ENCODE assay signal across 19 cellular contexts in genomic region chr14:100589071-100589759, GRCh38. TPM values are rescaled to one million over a fixed set of nuclear protein-coding genes. Genes with fewer than 3 reads are reported as not detected.
DNase-seq lines count a peak whose midpoint lies in the region; ATAC-seq, FAIRE-seq and TF ChIP-seq lines count a peak whose summit lies in the region.
"Had no signal": no experiment of that assay in that cellular context is flagged by ENCODE, and none has a peak within 500 bp of the region (broad histone marks: within the 10 kb centered on the region; RNA-seq: fewer than 3 reads in every experiment).

No MANE protein-coding gene starts in this region.

- H3K4me1 Mint-ChIP-seq in CD14-positive monocyte (peaks cover 5% of the 10 kb centered on the region), nephron (peaks cover 9% of the 10 kb centered on the region)
- H3K4me1 Mint-ChIP-seq: activated naive CD4-positive, alpha-beta T cell treated with anti-CD3 and anti-CD28 coated beads, Interleukin-2, amount 50 U/mL, for 24 hours had no signal

- WGBS in K562 (ENCODE audit: insufficient coverage, low coverage, missing lambda C conversion rate) = 21% methylated on average over 2 of the region's 13 CpGs

- H3K36me3 ChIP-seq in HCT116 (ENCODE audit: control insufficient read depth in 1 of 2, insufficient read depth in 2 of 2, low read length in 2 of 2) (no peaks in the 10 kb centered on the region), K562 (ENCODE audit: control insufficient read depth, insufficient read depth, low read length) (no peaks in the 10 kb centered on the region), uterus (no peaks in the 10 kb centered on the region)

- H3K36me3 Mint-ChIP-seq in CD14-positive monocyte = no peaks in the 10 kb centered on the region
- H3K36me3 Mint-ChIP-seq in nephron (ENCODE audit: low read depth) = no peaks in the 10 kb centered on the region
- H3K36me3 Mint-ChIP-seq: activated naive CD4-positive, alpha-beta T cell treated with anti-CD3 and anti-CD28 coated beads, Interleukin-2, amount 50 U/mL, for 24 hours; naive B cell had no signal

- FAIRE-seq in K562 (lab: Jason Lieb, UNC) = no peak
- FAIRE-seq: RCC 7860 had no signal

- TF ChIP-seq POLR2A in HCT116 (IDR thresholded peaks at IDR 0.05; ENCODE audit: borderline replicate concordance, extremely low read depth, insufficient read depth, insufficient read length) (no peak), K562 (conservative IDR thresholded peaks at IDR 0.05) (no peak), uterus (IDR thresholded peaks at IDR 0.05) (no peak)

- H3K9me1 ChIP-seq in K562 (ENCODE audit: control insufficient read depth, insufficient read depth, low read length) = no peaks in the 10 kb centered on the region

- CTCF ChIA-PET in HCT116 (lab: Charles Lee) = no interaction called here
- CTCF ChIA-PET in K562 (lab: Yijun Ruan, JAX; ENCODE audit: low intra/inter-chr PET ratio) = no interaction called here

- H3K27ac Mint-ChIP-seq in CD14-positive monocyte (no peak overlapping the region), nephron (no peak overlapping the region)
- H3K27ac Mint-ChIP-seq: activated naive CD4-positive, alpha-beta T cell treated with anti-CD3 and anti-CD28 coated beads, Interleukin-2, amount 50 U/mL, for 24 hours; B cell; naive B cell had no signal

- RAD21 ChIA-PET in HCT116 (lab: Charles Lee; ENCODE audit: low non-redundant PET in 1 of 2, low total read pairs in 2 of 2, uncharacterized antibody in 2 of 2, unreplicated experiment in 2 of 2) = interaction anchor here in 1 of 2 experiments (1.1 kb wide), 1 partner anchor 56 kb away, joined by 3 read pairs; no protein-coding TSS in a partner anchor

- H3K79me2 ChIP-seq in HCT116 (ENCODE audit: insufficient read depth, low read length) (no peaks in the 10 kb centered on the region), K562 (ENCODE audit: control insufficient read depth, insufficient read depth, low read length) (no peaks in the 10 kb centered on the region)

- H3K9ac ChIP-seq in HCT116 (ENCODE audit: low read length) (no peak overlapping the region), K562 (ENCODE audit: insufficient read depth in 1 of 2, low read depth in 2 of 2, low read length in 2 of 2) (no peak overlapping the region)

- H3K27me3 ChIP-seq in HCT116 (ENCODE audit: insufficient read depth, low read length) (no peaks in the 10 kb centered on the region), K562 (ENCODE audit: control insufficient read depth in 2 of 2, insufficient read depth in 2 of 2, low read length in 2 of 2) (peaks cover 10 to 63% of the 10 kb centered on the region in 2 experiments; a peak in 4 of 5 replicates), uterus (no peaks in the 10 kb centered on the region)
- H3K27me3 ChIP-seq: testis had no signal

- H3K9me3 ChIP-seq in HCT116 (ENCODE audit: control insufficient read depth in 1 of 2, insufficient read depth in 1 of 2, low read depth in 1 of 2, low read length in 2 of 2) (no peaks in the 10 kb centered on the region), K562 (replicated peaks; ENCODE audit: control insufficient read depth, insufficient read depth, low read depth, low read length) (no peaks in the 10 kb centered on the region), uterus (no peaks in the 10 kb centered on the region)
- H3K9me3 ChIP-seq: testis had no signal

- TF ChIP-seq RAD21 in HCT116 (IDR thresholded peaks at IDR 0.05; ENCODE audit: low read depth) = no peak
- no peak for TF ChIP-seq RAD21 in K562 (CRISPR knock-in tag; conservative IDR thresholded peaks at IDR 0.05 in 1 of 2, IDR thresholded peaks at IDR 0.05 in 1 of 2)

- TF ChIP-seq CTCF in CD14-positive monocyte (IDR thresholded peaks at IDR 0.05) (no peak), HCT116 (IDR thresholded peaks at IDR 0.05 in 2 of 3, conservative IDR thresholded peaks at IDR 0.05 in 1 of 3; ENCODE audit: borderline replicate concordance in 1 of 3, insufficient read depth in 1 of 3, low read depth in 2 of 3, low read length in 2 of 3) (no peak), K562 (IDR thresholded peaks at IDR 0.05 in 2 of 3, conservative IDR thresholded peaks at IDR 0.05 in 1 of 3; ENCODE audit: insufficient read depth in 2 of 3, low read depth in 1 of 3, low read length in 3 of 3) (no peak), nephron (IDR thresholded peaks at IDR 0.05; ENCODE audit: unreplicated experiment in 3 of 3) (no peak), uterus (IDR thresholded peaks at IDR 0.05) (no peak)

- H3K27ac ChIP-seq in HCT116 (ENCODE audit: low read depth, low read length) (no peak overlapping the region), K562 (ENCODE audit: extremely low read depth, low read depth, low read length) (no peak overlapping the region), uterus (no peak overlapping the region)
- H3K27ac ChIP-seq: testis, VCaP had no signal

- intact Hi-C loops in CD14-positive monocyte (cut with micrococcal nuclease) = no loop called here
- intact Hi-C loops in HCT116 (cut with micrococcal nuclease) = no loop called here
- intact Hi-C loops in K562 (cut with micrococcal nuclease) = no loop called here
- intact Hi-C loops in uterus (cut with DNase I; ENCODE audit: low total_unique reads) = no loop called here

- no peaks in the 10 kb centered on the region for H3K9me2 ChIP-seq in HCT116 (ENCODE audit: insufficient read depth)

- in situ Hi-C loops in K562 (cut with MboI) = no loop called here

- H3K4me3 ChIP-seq in HCT116 (replicated peaks in 1 of 2; ENCODE audit: low read depth in 1 of 2, low read length in 2 of 2) = no peak overlapping the region
- no peak overlapping the region for H3K4me3 ChIP-seq in K562
- no peak overlapping the region for H3K4me3 ChIP-seq in uterus
- H3K4me3 ChIP-seq: testis had no signal

- peak overlapping the region in 1 of 2 donors; percentile 69 for H3K4me3 Mint-ChIP-seq in CD14-positive monocyte
- H3K4me3 Mint-ChIP-seq in nephron = peak overlapping the region in 2 of 3 experiments; percentile 43 to 60
- H3K4me3 Mint-ChIP-seq: B cell had no signal

- H3K4me2 ChIP-seq in HCT116 (ENCODE audit: low read length) = peak overlapping the region; percentile 85; the same call in 1 of the 2 replicates
- no peak overlapping the region for H3K4me2 ChIP-seq in K562 (ENCODE audit: insufficient read depth, low read length)

- H4K20me1 ChIP-seq in HCT116 (ENCODE audit: insufficient read depth) (no peaks in the 10 kb centered on the region), K562 (replicated peaks; ENCODE audit: control insufficient read depth, insufficient read depth, low read length) (0 out of 2 replicates have a peak, but pooled peaks cover 5% of the 10 kb centered on the region)

- peak; percentile 22 for DNase-seq in CD14-positive monocyte (ENCODE audit: low spot score)
- no peak for DNase-seq in HCT116 (ENCODE audit: low read depth, low spot score)
- DNase-seq in K562 (ENCODE audit: extremely low read depth in 1 of 4, low spot score in 3 of 4) = no peak
- DNase-seq in activated CD4-positive, alpha-beta T cell treated with anti-CD3 and anti-CD28 coated beads, Interleukin-2, amount 50 U/mL, for 48 hours = no peak
- no peak for DNase-seq in AG08395 (ENCODE audit: low spot score)
- DNase-seq in uterus = no peak
- DNase-seq: Kasumi-1; naive B cell; NCI-H1105 treated with DMSO at 0.1 percent for 48 hours; NCI-H526 treated with DMSO at 0.1 percent for 48 hours; stimulated activated CD4-positive, alpha-beta T cell treated with anti-CD3 and anti-CD28 coated beads, Interleukin-4, amount 100 ng/mL, for 1 hour; stimulated activated CD8-positive, alpha-beta memory T cell treated with anti-CD3 and anti-CD28 coated beads, Interleukin-4, amount 100 ng/mL, for 48 hours; testis had no signal

- H3K27me3 Mint-ChIP-seq in CD14-positive monocyte (ENCODE audit: low read depth in 3 of 3) (peaks cover 28 to 61% (median 51%) of the 10 kb centered on the region in 3 donors), nephron (ENCODE audit: low read depth) (peaks cover 57% of the 10 kb centered on the region)

- TF ChIP-seq EP300 in K562 (IDR thresholded peaks at IDR 0.05; ENCODE audit: low read length) = no peak

- H2AFZ ChIP-seq in HCT116 (ENCODE audit: low read depth, low read length, poor library complexity, severe bottlenecking) = no peak overlapping the region
- H2AFZ ChIP-seq in K562 (ENCODE audit: low read depth, low read length) = no peak overlapping the region

- H3K9me3 Mint-ChIP-seq in CD14-positive monocyte (peaks cover 0 to 4% (median 0%) of the 10 kb centered on the region in 7 donors), nephron (no peaks in the 10 kb centered on the region)
- H3K9me3 Mint-ChIP-seq: activated naive CD4-positive, alpha-beta T cell treated with anti-CD3 and anti-CD28 coated beads, Interleukin-2, amount 50 U/mL, for 24 hours; naive B cell had no signal

- ATAC-seq in HCT116 (no peak), K562 (no peak), HG03442 (IDR thresholded peaks at IDR 0.05; ENCODE audit: unreplicated experiment) (no peak)

- peaks cover 13 to 28% of the 10 kb centered on the region in 2 experiments; a peak in 3 of 4 replicates for H3K4me1 ChIP-seq in HCT116 (ENCODE audit: control insufficient read depth in 1 of 2, insufficient read depth in 2 of 2, low read length in 2 of 2)
- peaks cover 2 to 24% of the 10 kb centered on the region in 2 experiments; a peak in 3 of 5 replicates for H3K4me1 ChIP-seq in K562 (replicated peaks in 1 of 2; ENCODE audit: control insufficient read depth in 2 of 2, insufficient read depth in 2 of 2, low read length in 2 of 2)
- H3K4me1 ChIP-seq in uterus = no peaks in the 10 kb centered on the region
- H3K4me1 ChIP-seq: testis had no signal

- BruUV-seq in HCT116 (replicated peaks; lab: Mats Ljungman, UMichigan) (no TSS peak), K562 (replicated peaks; lab: Mats Ljungman, UMichigan) (no TSS peak)

- POLR2A ChIA-PET in HCT116 (lab: Charles Lee) = no interaction called here
- POLR2A ChIA-PET in K562 (lab: Yijun Ruan, JAX) = interaction anchor here (0.7 kb wide), 1 partner anchor 236 kb away, joined by 4 read pairs; no protein-coding TSS in a partner anchor

RNA-seq across cellular contexts. Expression of gene BEGAIN, which starts 2.0 kb away (rescaled TPM):
- polyA plus RNA-seq in CD14-positive monocyte (under 1 TPM in 1 of 2 donors, not detected in 1; 0.25 TPM), K562 (2011; rRNA removed) (0.54 and 1.4 TPM in 2 replicates), K562 (2014; fragmentation: Illumina TruSeq; extraction: Trizol) (0.07 and 0.50 TPM in 2 replicates), K562 (2014; fragmentation: Nextera tagmentation; extraction: Ambion mirVana) (not detected), K562 (2014; rRNA removed) (0.62 and 1.7 TPM in 2 replicates)
- total RNA-seq in HCT116 (2021; ENCODE audit: unreplicated experiment) (8.5 TPM), K562 (2014; rRNA removed) (0.20 and 0.68 TPM in 2 replicates), K562 (2014; rRNA removed; fragmentation: Illumina TruSeq; extraction: Trizol) (0.10 TPM in 1 of 2 replicates, not detected in the other), K562 (2015; rRNA removed; fragmentation: Illumina TruSeq; extraction: Trizol) (0.11 and 0.40 TPM in 2 replicates), K562 (2021) (0.55 and 1.1 TPM in 2 replicates), uterus (10 to 100 TPM in 1 of 4 donors, 1 to 10 TPM in 2, not detected in 1; 2.6 to 16.5 (median 4.4) TPM)
- polyA plus RNA-seq in HCT116 (2012) = 7.8 and 8.5 TPM in 2 replicates
- 1.2 and 3.3 TPM in 2 replicates for total RNA-seq in K562 (2011; cell fraction: chromatin; rRNA removed; ENCODE audit: low replicate concordance)
- total RNA-seq in K562 (2011; cell fraction: nucleolus; rRNA removed) = 0.53 and 2.2 TPM in 2 replicates
- 0.31 and 0.95 TPM in 2 replicates for total RNA-seq in K562 (2011; cell fraction: nucleoplasm; rRNA removed)
- polyA plus RNA-seq in K562 (2011; cell fraction: cytosol; rRNA removed) = 1.5 TPM in 2 replicates
- polyA plus RNA-seq in K562 (2011; cell fraction: nucleus; rRNA removed) = 5.2 and 5.3 TPM in 2 replicates
- polyA plus RNA-seq in K562 (2012) = 0.25 and 0.51 TPM in 2 replicates
- 0.45 and 1.1 TPM in 2 replicates for polyA minus RNA-seq in K562 (2011; rRNA and poly(A)+ RNA removed)
- 0.86 and 2.7 TPM in 2 replicates for polyA minus RNA-seq in K562 (2011; cell fraction: cytosol; rRNA and poly(A)+ RNA removed)
- 0.81 and 1.3 TPM in 2 replicates for polyA minus RNA-seq in K562 (2011; cell fraction: nucleus; rRNA and poly(A)+ RNA removed)
- total RNA-seq: B cell had no signal
